ENCODE assay signal across 27 cellular contexts in the genomic region with DNA sequence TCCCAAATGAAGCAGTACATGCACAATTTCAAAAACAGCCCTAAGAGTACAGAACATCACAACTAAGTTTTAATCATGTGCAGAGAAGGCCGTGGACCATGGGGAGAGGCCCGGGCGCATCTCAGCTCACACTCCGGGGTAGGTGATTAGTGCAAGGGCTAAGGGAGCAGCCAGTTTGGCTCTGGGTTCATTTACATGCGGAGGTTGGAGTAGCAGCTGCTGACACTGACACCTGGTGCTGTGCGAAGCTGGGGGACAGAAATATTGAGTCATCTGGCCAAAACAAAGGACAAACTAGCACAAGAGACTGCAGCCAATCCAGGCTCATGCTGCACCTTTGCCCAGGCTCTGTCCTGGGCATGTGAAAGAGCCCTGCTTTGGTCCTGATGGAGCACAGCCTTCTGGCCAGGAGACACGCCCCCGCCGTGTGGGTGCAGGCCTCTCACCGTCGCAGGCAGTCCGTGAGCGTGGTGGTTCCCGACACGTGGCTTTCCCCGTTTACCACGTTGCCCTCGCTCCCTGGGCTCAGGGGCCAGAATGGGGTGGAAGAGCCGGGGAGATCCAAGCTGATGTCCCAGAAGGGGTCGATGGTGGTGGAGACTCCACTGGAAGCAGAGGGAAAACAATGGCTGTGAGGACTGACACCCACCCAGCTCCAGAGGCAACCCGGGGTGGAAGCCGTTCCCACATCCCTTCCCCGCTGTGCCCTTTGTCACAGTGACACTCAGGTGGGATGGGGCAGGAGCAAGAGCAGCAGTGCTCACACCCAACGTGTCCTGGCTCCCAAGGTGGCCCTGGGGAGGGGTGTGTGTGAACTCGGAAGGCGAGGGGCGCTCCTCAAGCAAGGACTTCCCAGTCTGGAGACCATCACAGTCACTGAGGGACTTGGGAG. TPM values are rescaled to one million over a fixed set of nuclear protein-coding genes. Genes with fewer than 3 reads are reported as not detected.
DNase-seq lines count a peak whose midpoint lies in the region; ATAC-seq, FAIRE-seq and TF ChIP-seq lines count a peak whose summit lies in the region.
"Had no signal": no experiment of that assay in that cellular context is flagged by ENCODE, and none has a peak within 500 bp of the region (broad histone marks: within the 10 kb centered on the region; RNA-seq: fewer than 3 reads in every experiment).

No MANE protein-coding gene starts in this region.

- WGBS in H1 (ENCODE audit: extremely low coverage in 1 of 2, insufficient coverage in 1 of 2, insufficient read length in 1 of 2, insufficient replicate concordance in 2 of 2, low coverage in 1 of 2, low lambda C conversion rate in 2 of 2, missing lambda C conversion rate in 1 of 2), 2 experiments: 90% methylated on average over 27 of the region's 27 CpGs; no CpG with 5 or more reads in 1 of the 2 experiments

- peaks cover 0 to 58% of the 10 kb centered on the region in 2 experiments; a peak in 3 of 4 replicates for H3K79me2 ChIP-seq in H1 (ENCODE audit: control insufficient read depth in 1 of 2, insufficient read depth in 2 of 2, low read length in 2 of 2)
- peaks cover 94% of the 10 kb centered on the region for H3K79me2 ChIP-seq in osteoblast (ENCODE audit: insufficient read depth, low read length)

- no peak overlapping the region for H3K56ac ChIP-seq in H1 (replicated peaks; ENCODE audit: insufficient read length, low read depth, low read length)

- TF ChIP-seq EP300 in H1 (IDR thresholded peaks at IDR 0.05; ENCODE audit: borderline replicate concordance in 1 of 2, low read depth in 2 of 2, low read length in 2 of 2): no peak

- peaks cover 69 to 98% (median 88%) of the 10 kb centered on the region in 4 experiments for H3K36me3 ChIP-seq in H1 (ENCODE audit: control insufficient read depth in 2 of 4, insufficient read depth in 4 of 4, low read length in 3 of 4)
- H3K36me3 ChIP-seq in osteoblast (ENCODE audit: insufficient read depth, low read length): peaks cover 97% of the 10 kb centered on the region

- H3K36me3 Mint-ChIP-seq in activated CD4-positive, alpha-beta memory T cell treated with anti-CD3 and anti-CD28 coated beads for 36 hours: peaks cover 54% of the 10 kb centered on the region
- peaks cover 78% of the 10 kb centered on the region for H3K36me3 Mint-ChIP-seq in activated CD4-positive, alpha-beta memory T cell treated with anti-CD3 and anti-CD28 coated beads, Interleukin-2, amount 10 ng/mL, durations not matched to agents 7 days and 5 days (ENCODE audit: low read depth)

- H3K4me3 ChIP-seq in H1 (ENCODE audit: extremely low read depth in 1 of 4, insufficient read depth in 2 of 4, low read depth in 3 of 4, low read length in 4 of 4): no peak overlapping the region
- no peak overlapping the region for H3K4me3 ChIP-seq in osteoblast (ENCODE audit: insufficient read depth, low read length)
- H3K4me3 ChIP-seq: esophagus squamous epithelium, gastroesophageal sphincter, suprapubic skin, vagina had no signal

- H2BK20ac ChIP-seq in H1 (ENCODE audit: low read length): no peak overlapping the region

- peak; percentile 79 for FAIRE-seq in HTR-8/SVneo (lab: Jason Lieb, UNC)
- no peak for FAIRE-seq in H1 (lab: Jason Lieb, UNC)
- FAIRE-seq: GM18507, TTC549 had no signal

- H2AFZ ChIP-seq in H1 (ENCODE audit: low read length) (no peak overlapping the region), osteoblast (ENCODE audit: low read length) (no peak overlapping the region)

- TF ChIP-seq CTCF in H1 (IDR thresholded peaks at IDR 0.05; ENCODE audit: control extremely low read depth in 1 of 3, insufficient read depth in 1 of 3, low read depth in 1 of 3, low read length in 3 of 3) (no peak), osteoblast (IDR thresholded peaks at IDR 0.05; ENCODE audit: extremely low read depth, low read depth, low read length) (no peak)

- H4K20me1 ChIP-seq in H1 (replicated peaks in 1 of 2; ENCODE audit: control insufficient read depth in 1 of 2, insufficient read depth in 2 of 2, low read length in 2 of 2) (peaks cover 21 to 27% of the 10 kb centered on the region in 2 experiments), osteoblast (ENCODE audit: insufficient read depth, low read length) (peaks cover 73% of the 10 kb centered on the region)

- ATAC-seq in HG03571 (IDR thresholded peaks at IDR 0.05; ENCODE audit: unreplicated experiment): no peak
- ATAC-seq: gastroesophageal sphincter had no signal

- H3K27ac Mint-ChIP-seq in activated CD4-positive, alpha-beta memory T cell treated with anti-CD3 and anti-CD28 coated beads for 36 hours: peak overlapping the region; percentile 49
- no peak overlapping the region for H3K27ac Mint-ChIP-seq in activated CD4-positive, alpha-beta memory T cell treated with anti-CD3 and anti-CD28 coated beads, Interleukin-2, amount 10 ng/mL, durations not matched to agents 7 days and 5 days

- CTCF ChIA-PET in activated CD4-positive, alpha-beta memory T cell treated with anti-CD3 and anti-CD28 coated beads for 36 hours (lab: Charles Lee): no interaction called here
- CTCF ChIA-PET in activated CD4-positive, alpha-beta memory T cell treated with anti-CD3 and anti-CD28 coated beads, Interleukin-2, amount 10 ng/mL, durations not matched to agents 7 days and 5 days (lab: Charles Lee): interaction anchor here (0.7 to 2.0 kb wide), 2 partner anchors 17 to 102 kb away, joined by 3 to 5 read pairs; no protein-coding TSS in a partner anchor
- CTCF ChIA-PET in H1 (lab: Charles Lee; ENCODE audit: partially characterized antibody): no interaction called here

- H4K91ac ChIP-seq in H1 (replicated peaks; ENCODE audit: insufficient read length, low read length): no peak overlapping the region

- no peak overlapping the region for H2AK5ac ChIP-seq in H1 (ENCODE audit: low read depth, low read length)

- H2BK12ac ChIP-seq in H1 (ENCODE audit: low read depth, low read length): no peak overlapping the region

- H3K4me1 Mint-ChIP-seq in activated CD4-positive, alpha-beta memory T cell treated with anti-CD3 and anti-CD28 coated beads for 36 hours (ENCODE audit: low read depth): peaks cover under 1% of the 10 kb centered on the region
- H3K4me1 Mint-ChIP-seq in activated CD4-positive, alpha-beta memory T cell treated with anti-CD3 and anti-CD28 coated beads, Interleukin-2, amount 10 ng/mL, durations not matched to agents 7 days and 5 days: no peaks in the 10 kb centered on the region

- no peaks in the 10 kb centered on the region for H3K27me3 Mint-ChIP-seq in activated CD4-positive, alpha-beta memory T cell treated with anti-CD3 and anti-CD28 coated beads for 36 hours
- H3K27me3 Mint-ChIP-seq in activated CD4-positive, alpha-beta memory T cell treated with anti-CD3 and anti-CD28 coated beads, Interleukin-2, amount 10 ng/mL, durations not matched to agents 7 days and 5 days: no peaks in the 10 kb centered on the region

- no peak for DNase-seq in activated CD4-positive, alpha-beta memory T cell treated with anti-CD3 and anti-CD28 coated beads for 36 hours
- no peak for DNase-seq in activated CD4-positive, alpha-beta memory T cell treated with anti-CD3 and anti-CD28 coated beads, Interleukin-2, amount 10 ng/mL, durations not matched to agents 7 days and 5 days
- no peak for DNase-seq in HTR-8/SVneo (ENCODE audit: insufficient read length, low spot score)
- no peak for DNase-seq in H1 (ENCODE audit: low read depth in 1 of 2, low spot score in 2 of 2)
- DNase-seq in osteoblast (ENCODE audit: insufficient read length, low spot score, missing footprints): no peak
- DNase-seq in NCI-H446 (lab: John Stamatoyannopoulos, UW): no peak
- DNase-seq in NCI-H345 (lab: John Stamatoyannopoulos, UW): no peak
- DNase-seq: 8988T; activated CD4-positive, alpha-beta T cell treated with anti-CD3 and anti-CD28 coated beads for 4 hours; activated effector memory CD4-positive, alpha-beta T cell treated with Interleukin-2 at 50 U/mL for 16 hours; anterior cingulate cortex; BE2C; Caco-2; EL; esophagus squamous epithelium; MM.1S; NCI-H1436; NCI-H69; SHP77 treated with DMSO at 0.1 percent for 48 hours had no signal

- no peak overlapping the region for H3K4me2 ChIP-seq in H1 (ENCODE audit: insufficient read depth in 1 of 2, low read depth in 2 of 2, low read length in 2 of 2)
- H3K4me2 ChIP-seq in osteoblast (ENCODE audit: insufficient read depth, low read length): no peak overlapping the region

- H2BK120ac ChIP-seq in H1 (replicated peaks; ENCODE audit: low read depth, low read length): no peak overlapping the region

- TF ChIP-seq POLR2A in H1 (IDR thresholded peaks at IDR 0.05; ENCODE audit: control extremely low read depth in 1 of 2, low read depth in 2 of 2, low read length in 2 of 2): no peak

- H3K27me3 ChIP-seq in H1 (replicated peaks in 1 of 4; ENCODE audit: control insufficient read depth in 3 of 4, extremely low read depth in 1 of 4, insufficient read depth in 3 of 4, low read length in 3 of 4) (no peaks in the 10 kb centered on the region), osteoblast (ENCODE audit: insufficient read depth, low read length) (no peaks in the 10 kb centered on the region)
- H3K27me3 ChIP-seq: BE2C, esophagus squamous epithelium, gastroesophageal sphincter, neutrophil, suprapubic skin, vagina had no signal

- no peak overlapping the region for H4K5ac ChIP-seq in H1 (ENCODE audit: insufficient read length, low read depth, low read length)

- no peak overlapping the region for H3K23ac ChIP-seq in H1 (ENCODE audit: insufficient read length)

- no peak overlapping the region for H3K27ac ChIP-seq in H1 (ENCODE audit: low read depth, low read length)
- peak overlapping the region; percentile 8 for H3K27ac ChIP-seq in osteoblast (ENCODE audit: low read depth, low read length)
- H3K27ac ChIP-seq: esophagus squamous epithelium, HL-60, neutrophil, suprapubic skin, vagina had no signal

- no peak for TF ChIP-seq RAD21 in H1 (IDR thresholded peaks at IDR 0.05 in 1 of 2, conservative IDR thresholded peaks at IDR 0.05 in 1 of 2; ENCODE audit: low read depth in 2 of 2, low read length in 2 of 2)

- intact Hi-C loops in activated CD4-positive, alpha-beta memory T cell treated with anti-CD3 and anti-CD28 coated beads for 36 hours (cut with micrococcal nuclease): no loop called here

- no peak overlapping the region for H3K9ac ChIP-seq in H1 (replicated peaks in 1 of 4; ENCODE audit: extremely low read depth in 1 of 4, low read depth in 3 of 4, low read length in 3 of 4)

- no peaks in the 10 kb centered on the region for H3K4me1 ChIP-seq in H1 (replicated peaks in 1 of 4; ENCODE audit: control insufficient read depth in 3 of 4, insufficient read depth in 4 of 4, low read length in 3 of 4)
- H3K4me1 ChIP-seq in osteoblast (ENCODE audit: insufficient read depth, low read length): no peaks in the 10 kb centered on the region
- H3K4me1 ChIP-seq: BE2C, Caco-2, esophagus squamous epithelium, suprapubic skin, vagina had no signal

- H4K8ac ChIP-seq in H1 (ENCODE audit: extremely low read depth, insufficient read depth, low read length): peak overlapping the region; percentile 4; the same call in 1 of the 2 replicates

- H3K9me3 ChIP-seq in H1 (ENCODE audit: insufficient read depth in 2 of 2, low read depth in 1 of 2, low read length in 1 of 2): no peaks in the 10 kb centered on the region
- H3K9me3 ChIP-seq in osteoblast (ENCODE audit: low read depth, low read length): no peaks in the 10 kb centered on the region
- H3K9me3 ChIP-seq: BE2C, Caco-2, esophagus squamous epithelium, gastroesophageal sphincter, neutrophil, suprapubic skin, vagina had no signal

- no peaks in the 10 kb centered on the region for H3K9me3 Mint-ChIP-seq in activated CD4-positive, alpha-beta memory T cell treated with anti-CD3 and anti-CD28 coated beads for 36 hours
- H3K9me3 Mint-ChIP-seq in activated CD4-positive, alpha-beta memory T cell treated with anti-CD3 and anti-CD28 coated beads, Interleukin-2, amount 10 ng/mL, durations not matched to agents 7 days and 5 days: no peaks in the 10 kb centered on the region

- H2BK5ac ChIP-seq in H1 (ENCODE audit: low read depth, low read length): no peak overlapping the region

- peaks cover 13% of the 10 kb centered on the region for H3K79me1 ChIP-seq in H1 (ENCODE audit: low read depth, low read length)

- no peak overlapping the region for H3K4me3 Mint-ChIP-seq in activated CD4-positive, alpha-beta memory T cell treated with anti-CD3 and anti-CD28 coated beads for 36 hours
- no peak overlapping the region for H3K4me3 Mint-ChIP-seq in activated CD4-positive, alpha-beta memory T cell treated with anti-CD3 and anti-CD28 coated beads, Interleukin-2, amount 10 ng/mL, durations not matched to agents 7 days and 5 days

- H3K4ac ChIP-seq in H1 (replicated peaks; ENCODE audit: insufficient read length, low read depth, low read length): no peak overlapping the region

- no peak overlapping the region for H2BK15ac ChIP-seq in H1 (ENCODE audit: low read length)

- no peaks in the 10 kb centered on the region for H3K23me2 ChIP-seq in H1 (ENCODE audit: low read depth, low read length)

- H3K14ac ChIP-seq in H1 (ENCODE audit: insufficient read length): no peak overlapping the region

- POLR2A ChIA-PET in activated CD4-positive, alpha-beta memory T cell treated with anti-CD3 and anti-CD28 coated beads for 36 hours (lab: Charles Lee): no interaction called here
- POLR2A ChIA-PET in activated CD4-positive, alpha-beta memory T cell treated with anti-CD3 and anti-CD28 coated beads, Interleukin-2, amount 10 ng/mL, durations not matched to agents 7 days and 5 days (lab: Charles Lee): no interaction called here
- POLR2A ChIA-PET in H1 (lab: Charles Lee; ENCODE audit: partially characterized antibody): interaction anchor here (0.6 to 1.7 kb wide), 6 partner anchors 10 to 89 kb away, joined by 3 to 8 read pairs (median 3); no protein-coding TSS in a partner anchor

- H3K18ac ChIP-seq in H1 (ENCODE audit: extremely low read depth, low read length): no peak overlapping the region

RNA-seq across cellular contexts. Expression of gene USP22, which starts 31.9 kb away (rescaled TPM):
- total RNA-seq in activated CD4-positive, alpha-beta memory T cell treated with anti-CD3 and anti-CD28 coated beads for 36 hours: 100 to 1,000 TPM; 120 to 124 TPM
- 100 to 1,000 TPM; 149 to 156 TPM for total RNA-seq in activated CD4-positive, alpha-beta memory T cell treated with anti-CD3 and anti-CD28 coated beads, Interleukin-2, amount 10 ng/mL, durations not matched to agents 7 days and 5 days
- 316 and 321 TPM in 2 replicates for total RNA-seq in H1 (2021; fragmentation: NEBNext Ultra II Directional; extraction: Animal tissue kit (Norgen Biotek cat#: 25700))
- polyA plus RNA-seq in H1 (2011; rRNA removed): 221 and 365 TPM in 2 replicates
- 169 TPM for polyA plus RNA-seq in H1 (2011; cell fraction: cytosol; rRNA removed)
- polyA plus RNA-seq in H1 (2011; cell fraction: nucleus; rRNA removed): 298 TPM
- 171 to 196 TPM (median 176 TPM) in 4 replicates for polyA plus RNA-seq in H1 (2012, experiment 1 of 2)
- polyA plus RNA-seq in H1 (2012, experiment 2 of 2): 106 TPM
- 137 TPM for polyA plus RNA-seq in H1 (2013, experiment 1 of 2)
- 124 TPM for polyA plus RNA-seq in H1 (2013, experiment 2 of 2)
- polyA minus RNA-seq in H1 (2011; rRNA and poly(A)+ RNA removed): 456 and 459 TPM in 2 replicates
- polyA minus RNA-seq in H1 (2011; cell fraction: cytosol; rRNA and poly(A)+ RNA removed): 270 TPM
- 188 TPM for polyA minus RNA-seq in H1 (2011; cell fraction: nucleus; rRNA and poly(A)+ RNA removed)
- total RNA-seq in osteoblast: 271 and 293 TPM in 2 replicates
